Comparison of ENCODE assay signal across 1 cellular context in the genomic region with DNA sequence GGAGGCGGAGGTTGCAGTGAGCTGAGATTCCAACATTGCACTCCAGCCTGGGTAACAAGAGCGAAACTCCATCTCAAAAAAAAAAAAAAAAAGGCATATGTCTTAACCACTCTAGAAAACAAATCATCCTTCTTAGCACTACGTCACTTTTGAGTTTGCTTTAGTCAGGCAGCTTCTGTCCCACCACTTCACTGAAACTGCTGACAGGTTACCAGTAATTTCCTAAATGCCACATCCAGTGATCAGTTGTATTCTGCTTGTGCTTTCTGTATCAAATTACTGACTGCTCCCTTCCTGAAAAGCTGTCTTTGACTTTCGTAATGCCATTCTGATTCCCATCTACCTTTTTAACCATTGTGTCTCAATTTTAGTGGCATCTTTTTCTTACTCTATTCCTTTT.
TF ChIP-seq lines count a peak whose summit lies in the region.

No MANE protein-coding gene starts in this region.

TF ChIP-seq in HEK293, 187 proteins besides CTCF, POLR2A, EP300 and RAD21 (continued from another document):
- TF ChIP-seq, protein P1, sequence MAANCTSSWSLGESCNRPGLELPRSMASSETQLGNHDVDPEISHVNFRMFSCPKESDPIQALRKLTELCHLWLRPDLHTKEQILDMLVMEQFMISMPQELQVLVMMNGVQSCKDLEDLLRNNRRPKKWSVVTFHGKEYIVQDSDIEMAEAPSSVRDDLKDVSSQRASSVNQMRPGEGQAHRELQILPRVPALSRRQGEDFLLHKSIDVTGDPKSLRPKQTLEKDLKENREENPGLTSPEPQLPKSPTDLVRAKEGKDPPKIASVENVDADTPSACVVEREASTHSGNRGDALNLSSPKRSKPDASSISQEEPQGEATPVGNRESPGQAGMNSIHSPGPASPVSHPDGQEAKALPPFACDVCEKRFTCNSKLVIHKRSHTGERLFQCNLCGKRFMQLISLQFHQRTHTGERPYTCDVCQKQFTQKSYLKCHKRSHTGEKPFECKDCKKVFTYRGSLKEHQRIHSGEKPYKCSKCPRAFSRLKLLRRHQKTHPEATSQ (tag by site-specific recombination; IDR thresholded peaks at IDR 0.05) = no peak
